In the genomic region with DNA sequence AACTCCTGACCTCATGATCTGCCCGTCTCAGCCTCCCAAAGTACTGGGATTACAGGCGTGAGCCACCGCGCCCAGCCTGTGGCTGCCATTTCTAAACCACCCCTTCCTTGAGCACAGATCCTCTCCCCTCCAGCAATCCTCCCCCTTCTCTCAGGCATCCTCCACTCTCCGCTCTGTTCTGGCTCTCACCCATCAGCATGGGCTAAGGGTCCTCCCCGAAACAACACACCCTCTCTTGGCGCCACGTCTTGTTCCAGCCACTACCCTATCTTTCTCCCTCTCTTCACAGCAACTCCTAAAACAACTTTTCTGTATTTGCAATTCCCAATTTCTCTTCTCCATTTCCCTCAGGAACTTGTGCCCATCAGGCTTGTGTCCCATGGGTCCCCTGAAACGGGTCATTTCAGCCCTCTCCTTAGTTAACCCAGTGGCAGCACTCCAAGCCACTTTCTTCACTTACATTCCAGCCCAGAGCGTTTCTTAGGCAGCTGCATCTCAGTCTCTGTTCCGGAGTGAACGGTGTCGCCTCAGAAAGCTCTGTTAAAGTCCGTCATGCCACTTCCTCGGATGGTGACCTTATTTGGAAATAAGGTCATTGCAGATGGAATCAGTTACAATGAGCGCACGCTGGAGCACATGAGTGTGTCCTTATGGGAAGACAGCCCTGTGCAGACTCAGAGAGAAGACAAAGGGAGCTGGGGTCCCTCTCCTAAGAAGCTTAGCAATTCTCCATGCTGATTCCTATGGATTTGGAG, we compare ENCODE assay signal across 25 cellular contexts. TPM values are rescaled to one million over a fixed set of nuclear protein-coding genes. Genes with fewer than 3 reads are reported as not detected.
DNase-seq lines count a peak whose midpoint lies in the region; ATAC-seq and TF ChIP-seq lines count a peak whose summit lies in the region.
"Had no signal": no experiment of that assay in that cellular context is flagged by ENCODE, and none has a peak within 500 bp of the region (broad histone marks: within the 10 kb centered on the region; RNA-seq: fewer than 3 reads in every experiment).

No MANE protein-coding gene starts in this region.

- H3K27me3 ChIP-seq in body of pancreas, result no peaks in the 10 kb centered on the region
- H3K27me3 ChIP-seq: foreskin keratinocyte had no signal

- CTCF ChIA-PET in activated CD4-positive, alpha-beta T cell treated with anti-CD3 and anti-CD28 coated beads for 36 hours (lab: Charles Lee), result no interaction called here

- no peak for ATAC-seq in activated CD4-positive, alpha-beta T cell treated with anti-CD3 and anti-CD28 coated beads for 36 hours
- ATAC-seq in sciatic nerve (no peak), HG03442 (IDR thresholded peaks at IDR 0.05; ENCODE audit: unreplicated experiment) (no peak), body of pancreas (no peak)
- ATAC-seq: heart right ventricle, psoas muscle had no signal

- WGBS in body of pancreas, 2 donors, result 79 to 80% methylated on average over 17 of the region's 17 CpGs

- TF ChIP-seq CTCF in HFFc6 (IDR thresholded peaks at IDR 0.05), result no peak
- no peak for TF ChIP-seq CTCF in foreskin fibroblast (IDR thresholded peaks at IDR 0.05; ENCODE audit: low read depth, low read length)
- no peak for TF ChIP-seq CTCF in body of pancreas (IDR thresholded peaks at IDR 0.05)

- no peak for DNase-seq in activated CD4-positive, alpha-beta T cell treated with anti-CD3 and anti-CD28 coated beads for 36 hours
- DNase-seq in activated CD4-positive, alpha-beta T cell treated with anti-CD3 and anti-CD28 coated beads, Interleukin-2, amount 50 U/mL, for 4 hours, result no peak
- DNase-seq in HFFc6, result no peak
- DNase-seq in foreskin fibroblast, result peak; percentile 84 to 90
- DNase-seq in sciatic nerve (ENCODE audit: low spot score), result peak; percentile 18
- no peak for DNase-seq in body of pancreas
- no peak for DNase-seq in effector CD8-positive, alpha-beta T cell (lab: John Stamatoyannopoulos, UW)
- DNase-seq: 8988T; activated CD4-positive, alpha-beta T cell treated with anti-CD3 and anti-CD28 coated beads, Interleukin-2, amount 50 U/mL, for 1 hour; heart right ventricle; left cardiac atrium; NCI-H1092; NCI-H187; NCI-H69; psoas muscle had no signal

- TF ChIP-seq POLR2A in body of pancreas (IDR thresholded peaks at IDR 0.05), result no peak

- intact Hi-C loops in activated CD4-positive, alpha-beta T cell treated with anti-CD3 and anti-CD28 coated beads for 36 hours (cut with DNase I, micrococcal nuclease), result no loop called here
- intact Hi-C loops in sciatic nerve (cut with DNase I) (no loop called here), body of pancreas (cut with DNase I) (no loop called here)

- H3K27ac Mint-ChIP-seq in activated CD4-positive, alpha-beta T cell treated with anti-CD3 and anti-CD28 coated beads for 36 hours, result peak overlapping the region; percentile 60
- H3K27ac Mint-ChIP-seq in HFFc6, result peak overlapping the region; percentile 85
- H3K27ac Mint-ChIP-seq: activated naive CD8-positive, alpha-beta T cell; activated T-helper 2 cell treated with anti-CD3 and anti-CD28 coated beads, Interferon-gamma antibody, Interleukin-2, Interleukin-4, amounts not matched to agents 10 μg/mL and 5 μg/mL and 100 μg/mL, durations not matched to agents 14 hours and 24 hours and 36 hours; B cell had no signal

- no peaks in the 10 kb centered on the region for H3K9me3 ChIP-seq in body of pancreas
- H3K9me3 ChIP-seq: heart right ventricle, psoas muscle had no signal

- POLR2A ChIA-PET in activated CD4-positive, alpha-beta T cell treated with anti-CD3 and anti-CD28 coated beads for 36 hours (lab: Charles Lee), result no interaction called here

- H3K4me1 Mint-ChIP-seq in activated CD4-positive, alpha-beta T cell treated with anti-CD3 and anti-CD28 coated beads for 36 hours, result peaks cover 17% of the 10 kb centered on the region
- peaks cover 48% of the 10 kb centered on the region for H3K4me1 Mint-ChIP-seq in HFFc6 (ENCODE audit: low read depth)
- H3K4me1 Mint-ChIP-seq: B cell had no signal

- H3K9me3 Mint-ChIP-seq in activated CD4-positive, alpha-beta T cell treated with anti-CD3 and anti-CD28 coated beads for 36 hours (ENCODE audit: low read depth), result no peaks in the 10 kb centered on the region
- no peaks in the 10 kb centered on the region; the same call in 1 of the 2 replicates for H3K9me3 Mint-ChIP-seq in HFFc6
- H3K9me3 Mint-ChIP-seq: activated T-helper 2 cell treated with anti-CD3 and anti-CD28 coated beads, Interferon-gamma antibody, Interleukin-2, Interleukin-4, amounts not matched to agents 10 μg/mL and 5 μg/mL and 100 μg/mL, durations not matched to agents 14 hours and 24 hours and 36 hours had no signal

- H3K4me3 Mint-ChIP-seq in activated CD4-positive, alpha-beta T cell treated with anti-CD3 and anti-CD28 coated beads for 36 hours, result no peak overlapping the region
- peak overlapping the region; percentile 69 for H3K4me3 Mint-ChIP-seq in HFFc6
- H3K4me3 Mint-ChIP-seq: activated naive CD8-positive, alpha-beta T cell; B cell had no signal

- peaks cover 12% of the 10 kb centered on the region for H3K27me3 Mint-ChIP-seq in activated CD4-positive, alpha-beta T cell treated with anti-CD3 and anti-CD28 coated beads for 36 hours
- H3K27me3 Mint-ChIP-seq in HFFc6 (ENCODE audit: insufficient read depth), result peaks cover 7% of the 10 kb centered on the region

- peak overlapping the region; percentile 37 to 51 for H3K4me3 ChIP-seq in foreskin fibroblast (ENCODE audit: low read depth in 1 of 2, low read length in 2 of 2)
- H3K4me3 ChIP-seq in body of pancreas, result no peak overlapping the region
- H3K4me3 ChIP-seq: heart right ventricle, psoas muscle had no signal

- H3K27ac ChIP-seq in body of pancreas, result no peak overlapping the region
- H3K27ac ChIP-seq: heart right ventricle, psoas muscle had no signal

- no peaks in the 10 kb centered on the region for H3K36me3 ChIP-seq in body of pancreas (replicated peaks in 1 of 2; ENCODE audit: insufficient read depth in 1 of 2, low read depth in 2 of 2)
- H3K36me3 ChIP-seq: heart right ventricle had no signal

- no peaks in the 10 kb centered on the region for H3K4me1 ChIP-seq in body of pancreas
- H3K4me1 ChIP-seq: psoas muscle had no signal

- peaks cover 4% of the 10 kb centered on the region for H3K36me3 Mint-ChIP-seq in activated CD4-positive, alpha-beta T cell treated with anti-CD3 and anti-CD28 coated beads for 36 hours (ENCODE audit: low read depth)
- H3K36me3 Mint-ChIP-seq in HFFc6 (ENCODE audit: low read depth), result peaks cover 15% of the 10 kb centered on the region
- H3K36me3 Mint-ChIP-seq: activated naive CD8-positive, alpha-beta T cell had no signal

RNA-seq across cellular contexts. Expression of gene CLDN24, which starts 28.3 kb away (rescaled TPM):
- not detected for total RNA-seq in activated CD4-positive, alpha-beta T cell treated with anti-CD3 and anti-CD28 coated beads for 36 hours
- total RNA-seq in HFFc6 (2021; fragmentation: NEBNext Ultra II Directional; extraction: Animal tissue kit (Norgen Biotek cat#: 25700)), result not detected
- total RNA-seq in sciatic nerve (not detected), body of pancreas (not detected)
- total RNA-seq: activated T-helper 2 cell treated with anti-CD3 and anti-CD28 coated beads, Interferon-gamma antibody, Interleukin-2, Interleukin-4, amounts not matched to agents 10 μg/mL and 5 μg/mL and 100 μg/mL, durations not matched to agents 14 hours and 24 hours and 36 hours; B cell; foreskin keratinocyte; H4; heart right ventricle; left cardiac atrium; psoas muscle; RPMI7951; T-helper 2 cell treated with Interferon-gamma antibody and Interleukin-4, amounts not matched to agents 100 ng/mL and 5 ng/mL, for 36 hours; temporal lobe; urinary bladder had no signal

RNA-seq across cellular contexts. Expression of gene CLDN22, which starts 30.4 kb away (rescaled TPM):
- total RNA-seq in activated CD4-positive, alpha-beta T cell treated with anti-CD3 and anti-CD28 coated beads for 36 hours, result not detected
- not detected for total RNA-seq in HFFc6 (2021; fragmentation: NEBNext Ultra II Directional; extraction: Animal tissue kit (Norgen Biotek cat#: 25700))
- total RNA-seq in sciatic nerve (not detected), body of pancreas (not detected)
- total RNA-seq: activated T-helper 2 cell treated with anti-CD3 and anti-CD28 coated beads, Interferon-gamma antibody, Interleukin-2, Interleukin-4, amounts not matched to agents 10 μg/mL and 5 μg/mL and 100 μg/mL, durations not matched to agents 14 hours and 24 hours and 36 hours; B cell; foreskin keratinocyte; H4; heart right ventricle; left cardiac atrium; psoas muscle; RPMI7951; T-helper 2 cell treated with Interferon-gamma antibody and Interleukin-4, amounts not matched to agents 100 ng/mL and 5 ng/mL, for 36 hours; temporal lobe; urinary bladder had no signal

Comparison
In these comparisons a context has a peak if more than half of its experiments do, and no peak if none do; other contexts are left out.
1. DNase-seq: peak in foreskin fibroblast (2 of 2) and sciatic nerve (single experiment); none in activated CD4-positive, alpha-beta T cell treated with anti-CD3 and anti-CD28 coated beads for 36 hours (single experiment), activated CD4-positive, alpha-beta T cell treated with anti-CD3 and anti-CD28 coated beads, Interleukin-2, amount 50 U/mL, for 4 hours (0 of 2), HFFc6 (single experiment), body of pancreas (0 of 4) and effector CD8-positive, alpha-beta T cell (single experiment).
2. H3K4me3 ChIP-seq: peak in foreskin fibroblast (2 of 2); none in body of pancreas (0 of 2).